ENCODE assay signal across 1 cellular context in the genomic region with DNA sequence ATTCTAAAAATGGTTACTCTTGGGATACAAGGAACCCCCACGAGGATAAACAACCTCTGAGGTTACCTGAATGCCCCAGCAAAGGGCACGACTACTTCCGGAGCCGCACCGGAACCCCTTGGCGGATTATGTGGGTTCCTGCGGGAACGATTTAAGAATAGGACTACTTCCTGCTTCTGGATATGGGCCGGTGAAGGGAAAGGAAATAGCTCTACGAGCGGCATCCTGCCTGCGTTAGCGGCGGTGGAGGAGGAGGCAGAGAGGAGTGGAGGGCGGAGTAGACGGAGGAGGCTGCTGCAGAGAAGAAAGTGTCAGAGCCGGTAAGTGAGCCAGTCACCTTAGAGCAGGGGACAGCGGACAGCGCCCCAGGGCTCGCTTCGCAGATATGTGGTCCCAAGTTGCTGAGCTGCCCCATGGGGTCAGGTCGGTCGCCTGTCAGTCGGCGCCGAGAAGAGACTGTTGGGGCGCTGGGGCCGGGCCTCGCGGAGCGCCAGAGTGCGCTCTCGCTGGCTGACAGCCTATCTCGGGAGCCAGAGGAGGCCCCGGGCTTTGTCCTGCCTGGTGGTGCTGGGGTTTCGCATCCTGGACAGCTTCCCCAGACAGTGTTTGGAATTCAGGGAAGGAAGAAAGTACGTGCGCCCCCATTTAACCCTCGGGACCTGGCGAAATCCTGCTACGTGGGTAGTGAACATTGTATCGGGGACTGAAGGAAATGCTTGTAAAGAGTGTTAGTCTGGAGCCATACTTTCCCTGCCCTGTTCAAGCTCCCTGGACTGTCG.
TF ChIP-seq lines count a peak whose summit lies in the region.

A gene with protein sequence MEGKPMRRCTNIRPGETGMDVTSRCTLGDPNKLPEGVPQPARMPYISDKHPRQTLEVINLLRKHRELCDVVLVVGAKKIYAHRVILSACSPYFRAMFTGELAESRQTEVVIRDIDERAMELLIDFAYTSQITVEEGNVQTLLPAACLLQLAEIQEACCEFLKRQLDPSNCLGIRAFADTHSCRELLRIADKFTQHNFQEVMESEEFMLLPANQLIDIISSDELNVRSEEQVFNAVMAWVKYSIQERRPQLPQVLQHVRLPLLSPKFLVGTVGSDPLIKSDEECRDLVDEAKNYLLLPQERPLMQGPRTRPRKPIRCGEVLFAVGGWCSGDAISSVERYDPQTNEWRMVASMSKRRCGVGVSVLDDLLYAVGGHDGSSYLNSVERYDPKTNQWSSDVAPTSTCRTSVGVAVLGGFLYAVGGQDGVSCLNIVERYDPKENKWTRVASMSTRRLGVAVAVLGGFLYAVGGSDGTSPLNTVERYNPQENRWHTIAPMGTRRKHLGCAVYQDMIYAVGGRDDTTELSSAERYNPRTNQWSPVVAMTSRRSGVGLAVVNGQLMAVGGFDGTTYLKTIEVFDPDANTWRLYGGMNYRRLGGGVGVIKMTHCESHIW (plus strand): TSS at position 223 of the 779 bp plus-strand sequence. CDS start 1,063 bp downstream, outside the sequence.

TF ChIP-seq in HepG2, 621 proteins besides CTCF, POLR2A, EP300 and RAD21 (continued from another document and continues in another):
- TF ChIP-seq NCOA2 (CRISPR knock-in tag; IDR thresholded peaks at IDR 0.05) (peak; percentile 17; the same call in 1 of the 2 replicates), MEF2D (CRISPR knock-in tag; IDR thresholded peaks at IDR 0.05) (peak; percentile 77), RFX5 (IDR thresholded peaks at IDR 0.05; ENCODE audit: low read depth, low read length) (no peak), ZIK1 (CRISPR knock-in tag; IDR thresholded peaks at IDR 0.05; ENCODE audit: borderline replicate concordance, low read depth) (no peak), ZNF747 (CRISPR knock-in tag; IDR thresholded peaks at IDR 0.05; ENCODE audit: borderline replicate concordance) (peak; percentile 50; the same call in 1 of the 2 replicates), GATAD2A (CRISPR knock-in tag; IDR thresholded peaks at IDR 0.05) (peak; percentile 82), ZNF558 (CRISPR knock-in tag; IDR thresholded peaks at IDR 0.05; ENCODE audit: borderline replicate concordance) (0 out of 2 replicates have a peak, but pooled peaks have one; percentile 58), REPIN1 (CRISPR knock-in tag; IDR thresholded peaks at IDR 0.05; ENCODE audit: borderline replicate concordance, low read depth) (peak; percentile 75; the same call in 1 of the 2 replicates), MTA1 (CRISPR knock-in tag; IDR thresholded peaks at IDR 0.05; ENCODE audit: borderline replicate concordance) (peak; percentile 29; the same call in 1 of the 2 replicates), TBX2 (CRISPR knock-in tag; IDR thresholded peaks at IDR 0.05; ENCODE audit: borderline replicate concordance) (peak; percentile 19; the same call in 1 of the 2 replicates), NR3C1 (CRISPR knock-in tag; IDR thresholded peaks at IDR 0.05) (no peak), ZSCAN12 (CRISPR knock-in tag; IDR thresholded peaks at IDR 0.05) (no peak), SP4 (CRISPR knock-in tag; IDR thresholded peaks at IDR 0.05) (peak; percentile 74), ZNF768 (CRISPR knock-in tag; IDR thresholded peaks at IDR 0.05) (peak; percentile 61; the same call in 1 of the 2 replicates), ZBTB8A (CRISPR knock-in tag; IDR thresholded peaks at IDR 0.05; ENCODE audit: borderline replicate concordance, low read depth) (no peak), ATF7 (IDR thresholded peaks at IDR 0.05) (no peak), ATF7 (CRISPR knock-in tag; IDR thresholded peaks at IDR 0.05) (no peak), ZBTB3 (CRISPR knock-in tag; IDR thresholded peaks at IDR 0.05; ENCODE audit: borderline replicate concordance, low read depth) (0 out of 2 replicates have a peak, but pooled peaks have one; percentile 81), WIZ (CRISPR knock-in tag; IDR thresholded peaks at IDR 0.05) (peak; percentile 86), ZNF331 (CRISPR knock-in tag; IDR thresholded peaks at IDR 0.05) (peak; percentile 89), STAT5B (CRISPR knock-in tag; IDR thresholded peaks at IDR 0.05) (no peak), THYN1 (CRISPR knock-in tag; IDR thresholded peaks at IDR 0.05; ENCODE audit: borderline replicate concordance, low read depth) (no peak), GATA4 (IDR thresholded peaks at IDR 0.05; ENCODE audit: borderline replicate concordance, low read depth) (no peak), ZNF660 (CRISPR knock-in tag; IDR thresholded peaks at IDR 0.05; ENCODE audit: borderline replicate concordance, low read depth) (no peak), TAF15 (IDR thresholded peaks at IDR 0.05; ENCODE audit: low read depth, low read length, poor library complexity, severe bottlenecking) (no peak), NBN (conservative IDR thresholded peaks at IDR 0.05) (no peak), ZNF598 (CRISPR knock-in tag; IDR thresholded peaks at IDR 0.05; ENCODE audit: borderline replicate concordance) (0 out of 2 replicates have a peak, but pooled peaks have one; percentile 47)
- TF ChIP-seq, protein P1, sequence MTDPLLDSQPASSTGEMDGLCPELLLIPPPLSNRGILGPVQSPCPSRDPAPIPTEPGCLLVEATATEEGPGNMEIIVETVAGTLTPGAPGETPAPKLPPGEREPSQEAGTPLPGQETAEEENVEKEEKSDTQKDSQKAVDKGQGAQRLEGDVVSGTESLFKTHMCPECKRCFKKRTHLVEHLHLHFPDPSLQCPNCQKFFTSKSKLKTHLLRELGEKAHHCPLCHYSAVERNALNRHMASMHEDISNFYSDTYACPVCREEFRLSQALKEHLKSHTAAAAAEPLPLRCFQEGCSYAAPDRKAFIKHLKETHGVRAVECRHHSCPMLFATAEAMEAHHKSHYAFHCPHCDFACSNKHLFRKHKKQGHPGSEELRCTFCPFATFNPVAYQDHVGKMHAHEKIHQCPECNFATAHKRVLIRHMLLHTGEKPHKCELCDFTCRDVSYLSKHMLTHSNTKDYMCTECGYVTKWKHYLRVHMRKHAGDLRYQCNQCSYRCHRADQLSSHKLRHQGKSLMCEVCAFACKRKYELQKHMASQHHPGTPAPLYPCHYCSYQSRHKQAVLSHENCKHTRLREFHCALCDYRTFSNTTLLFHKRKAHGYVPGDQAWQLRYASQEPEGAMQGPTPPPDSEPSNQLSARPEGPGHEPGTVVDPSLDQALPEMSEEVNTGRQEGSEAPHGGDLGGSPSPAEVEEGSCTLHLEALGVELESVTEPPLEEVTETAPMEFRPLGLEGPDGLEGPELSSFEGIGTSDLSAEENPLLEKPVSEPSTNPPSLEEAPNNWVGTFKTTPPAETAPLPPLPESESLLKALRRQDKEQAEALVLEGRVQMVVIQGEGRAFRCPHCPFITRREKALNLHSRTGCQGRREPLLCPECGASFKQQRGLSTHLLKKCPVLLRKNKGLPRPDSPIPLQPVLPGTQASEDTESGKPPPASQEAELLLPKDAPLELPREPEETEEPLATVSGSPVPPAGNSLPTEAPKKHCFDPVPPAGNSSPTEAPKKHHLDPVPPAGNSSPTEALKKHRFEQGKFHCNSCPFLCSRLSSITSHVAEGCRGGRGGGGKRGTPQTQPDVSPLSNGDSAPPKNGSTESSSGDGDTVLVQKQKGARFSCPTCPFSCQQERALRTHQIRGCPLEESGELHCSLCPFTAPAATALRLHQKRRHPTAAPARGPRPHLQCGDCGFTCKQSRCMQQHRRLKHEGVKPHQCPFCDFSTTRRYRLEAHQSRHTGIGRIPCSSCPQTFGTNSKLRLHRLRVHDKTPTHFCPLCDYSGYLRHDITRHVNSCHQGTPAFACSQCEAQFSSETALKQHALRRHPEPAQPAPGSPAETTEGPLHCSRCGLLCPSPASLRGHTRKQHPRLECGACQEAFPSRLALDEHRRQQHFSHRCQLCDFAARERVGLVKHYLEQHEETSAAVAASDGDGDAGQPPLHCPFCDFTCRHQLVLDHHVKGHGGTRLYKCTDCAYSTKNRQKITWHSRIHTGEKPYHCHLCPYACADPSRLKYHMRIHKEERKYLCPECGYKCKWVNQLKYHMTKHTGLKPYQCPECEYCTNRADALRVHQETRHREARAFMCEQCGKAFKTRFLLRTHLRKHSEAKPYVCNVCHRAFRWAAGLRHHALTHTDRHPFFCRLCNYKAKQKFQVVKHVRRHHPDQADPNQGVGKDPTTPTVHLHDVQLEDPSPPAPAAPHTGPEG (CRISPR knock-in tag; IDR thresholded peaks at IDR 0.05) = peak; percentile 63; the same call in 1 of the 2 replicates
- TF ChIP-seq, protein P2, sequence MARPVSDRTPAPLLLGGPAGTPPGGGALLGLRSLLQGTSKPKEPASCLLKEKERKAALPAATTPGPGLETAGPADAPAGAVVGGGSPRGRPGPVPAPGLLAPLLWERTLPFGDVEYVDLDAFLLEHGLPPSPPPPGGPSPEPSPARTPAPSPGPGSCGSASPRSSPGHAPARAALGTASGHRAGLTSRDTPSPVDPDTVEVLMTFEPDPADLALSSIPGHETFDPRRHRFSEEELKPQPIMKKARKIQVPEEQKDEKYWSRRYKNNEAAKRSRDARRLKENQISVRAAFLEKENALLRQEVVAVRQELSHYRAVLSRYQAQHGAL (CRISPR knock-in tag; IDR thresholded peaks at IDR 0.05; ENCODE audit: not compliant biosample characterization) = no peak
- TF ChIP-seq, protein P3, sequence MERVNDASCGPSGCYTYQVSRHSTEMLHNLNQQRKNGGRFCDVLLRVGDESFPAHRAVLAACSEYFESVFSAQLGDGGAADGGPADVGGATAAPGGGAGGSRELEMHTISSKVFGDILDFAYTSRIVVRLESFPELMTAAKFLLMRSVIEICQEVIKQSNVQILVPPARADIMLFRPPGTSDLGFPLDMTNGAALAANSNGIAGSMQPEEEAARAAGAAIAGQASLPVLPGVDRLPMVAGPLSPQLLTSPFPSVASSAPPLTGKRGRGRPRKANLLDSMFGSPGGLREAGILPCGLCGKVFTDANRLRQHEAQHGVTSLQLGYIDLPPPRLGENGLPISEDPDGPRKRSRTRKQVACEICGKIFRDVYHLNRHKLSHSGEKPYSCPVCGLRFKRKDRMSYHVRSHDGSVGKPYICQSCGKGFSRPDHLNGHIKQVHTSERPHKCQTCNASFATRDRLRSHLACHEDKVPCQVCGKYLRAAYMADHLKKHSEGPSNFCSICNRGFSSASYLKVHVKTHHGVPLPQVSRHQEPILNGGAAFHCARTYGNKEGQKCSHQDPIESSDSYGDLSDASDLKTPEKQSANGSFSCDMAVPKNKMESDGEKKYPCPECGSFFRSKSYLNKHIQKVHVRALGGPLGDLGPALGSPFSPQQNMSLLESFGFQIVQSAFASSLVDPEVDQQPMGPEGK (CRISPR knock-in tag; IDR thresholded peaks at IDR 0.05) = peak; percentile 54; the same call in 1 of the 2 replicates
- TF ChIP-seq, protein P4, sequence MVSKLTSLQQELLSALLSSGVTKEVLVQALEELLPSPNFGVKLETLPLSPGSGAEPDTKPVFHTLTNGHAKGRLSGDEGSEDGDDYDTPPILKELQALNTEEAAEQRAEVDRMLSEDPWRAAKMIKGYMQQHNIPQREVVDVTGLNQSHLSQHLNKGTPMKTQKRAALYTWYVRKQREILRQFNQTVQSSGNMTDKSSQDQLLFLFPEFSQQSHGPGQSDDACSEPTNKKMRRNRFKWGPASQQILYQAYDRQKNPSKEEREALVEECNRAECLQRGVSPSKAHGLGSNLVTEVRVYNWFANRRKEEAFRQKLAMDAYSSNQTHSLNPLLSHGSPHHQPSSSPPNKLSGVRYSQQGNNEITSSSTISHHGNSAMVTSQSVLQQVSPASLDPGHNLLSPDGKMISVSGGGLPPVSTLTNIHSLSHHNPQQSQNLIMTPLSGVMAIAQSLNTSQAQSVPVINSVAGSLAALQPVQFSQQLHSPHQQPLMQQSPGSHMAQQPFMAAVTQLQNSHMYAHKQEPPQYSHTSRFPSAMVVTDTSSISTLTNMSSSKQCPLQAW (CRISPR knock-in tag; IDR thresholded peaks at IDR 0.05) = peak; percentile 73
- TF ChIP-seq, protein P5, sequence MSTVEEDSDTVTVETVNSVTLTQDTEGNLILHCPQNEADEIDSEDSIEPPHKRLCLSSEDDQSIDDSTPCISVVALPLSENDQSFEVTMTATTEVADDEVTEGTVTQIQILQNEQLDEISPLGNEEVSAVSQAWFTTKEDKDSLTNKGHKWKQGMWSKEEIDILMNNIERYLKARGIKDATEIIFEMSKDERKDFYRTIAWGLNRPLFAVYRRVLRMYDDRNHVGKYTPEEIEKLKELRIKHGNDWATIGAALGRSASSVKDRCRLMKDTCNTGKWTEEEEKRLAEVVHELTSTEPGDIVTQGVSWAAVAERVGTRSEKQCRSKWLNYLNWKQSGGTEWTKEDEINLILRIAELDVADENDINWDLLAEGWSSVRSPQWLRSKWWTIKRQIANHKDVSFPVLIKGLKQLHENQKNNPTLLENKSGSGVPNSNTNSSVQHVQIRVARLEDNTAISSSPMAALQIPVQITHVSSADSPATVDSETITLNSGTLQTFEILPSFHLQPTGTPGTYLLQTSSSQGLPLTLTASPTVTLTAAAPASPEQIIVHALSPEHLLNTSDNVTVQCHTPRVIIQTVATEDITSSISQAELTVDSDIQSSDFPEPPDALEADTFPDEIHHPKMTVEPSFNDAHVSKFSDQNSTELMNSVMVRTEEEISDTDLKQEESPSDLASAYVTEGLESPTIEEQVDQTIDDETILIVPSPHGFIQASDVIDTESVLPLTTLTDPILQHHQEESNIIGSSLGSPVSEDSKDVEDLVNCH (CRISPR knock-in tag; IDR thresholded peaks at IDR 0.05) = no peak
- TF ChIP-seq, protein P6, sequence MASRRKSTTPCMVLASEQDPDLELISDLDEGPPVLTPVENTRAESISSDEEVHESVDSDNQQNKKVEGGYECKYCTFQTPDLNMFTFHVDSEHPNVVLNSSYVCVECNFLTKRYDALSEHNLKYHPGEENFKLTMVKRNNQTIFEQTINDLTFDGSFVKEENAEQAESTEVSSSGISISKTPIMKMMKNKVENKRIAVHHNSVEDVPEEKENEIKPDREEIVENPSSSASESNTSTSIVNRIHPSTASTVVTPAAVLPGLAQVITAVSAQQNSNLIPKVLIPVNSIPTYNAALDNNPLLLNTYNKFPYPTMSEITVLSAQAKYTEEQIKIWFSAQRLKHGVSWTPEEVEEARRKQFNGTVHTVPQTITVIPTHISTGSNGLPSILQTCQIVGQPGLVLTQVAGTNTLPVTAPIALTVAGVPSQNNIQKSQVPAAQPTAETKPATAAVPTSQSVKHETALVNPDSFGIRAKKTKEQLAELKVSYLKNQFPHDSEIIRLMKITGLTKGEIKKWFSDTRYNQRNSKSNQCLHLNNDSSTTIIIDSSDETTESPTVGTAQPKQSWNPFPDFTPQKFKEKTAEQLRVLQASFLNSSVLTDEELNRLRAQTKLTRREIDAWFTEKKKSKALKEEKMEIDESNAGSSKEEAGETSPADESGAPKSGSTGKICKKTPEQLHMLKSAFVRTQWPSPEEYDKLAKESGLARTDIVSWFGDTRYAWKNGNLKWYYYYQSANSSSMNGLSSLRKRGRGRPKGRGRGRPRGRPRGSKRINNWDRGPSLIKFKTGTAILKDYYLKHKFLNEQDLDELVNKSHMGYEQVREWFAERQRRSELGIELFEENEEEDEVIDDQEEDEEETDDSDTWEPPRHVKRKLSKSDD (CRISPR knock-in tag; IDR thresholded peaks at IDR 0.05; ENCODE audit: low read depth) = no peak; the same call in 1 of the 2 replicates
- TF ChIP-seq, protein P7, sequence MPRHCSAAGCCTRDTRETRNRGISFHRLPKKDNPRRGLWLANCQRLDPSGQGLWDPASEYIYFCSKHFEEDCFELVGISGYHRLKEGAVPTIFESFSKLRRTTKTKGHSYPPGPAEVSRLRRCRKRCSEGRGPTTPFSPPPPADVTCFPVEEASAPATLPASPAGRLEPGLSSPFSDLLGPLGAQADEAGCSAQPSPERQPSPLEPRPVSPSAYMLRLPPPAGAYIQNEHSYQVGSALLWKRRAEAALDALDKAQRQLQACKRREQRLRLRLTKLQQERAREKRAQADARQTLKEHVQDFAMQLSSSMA (CRISPR knock-in tag; IDR thresholded peaks at IDR 0.05) = peak; percentile 86
- TF ChIP-seq, protein P8, sequence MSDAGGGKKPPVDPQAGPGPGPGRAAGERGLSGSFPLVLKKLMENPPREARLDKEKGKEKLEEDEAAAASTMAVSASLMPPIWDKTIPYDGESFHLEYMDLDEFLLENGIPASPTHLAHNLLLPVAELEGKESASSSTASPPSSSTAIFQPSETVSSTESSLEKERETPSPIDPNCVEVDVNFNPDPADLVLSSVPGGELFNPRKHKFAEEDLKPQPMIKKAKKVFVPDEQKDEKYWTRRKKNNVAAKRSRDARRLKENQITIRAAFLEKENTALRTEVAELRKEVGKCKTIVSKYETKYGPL (CRISPR knock-in tag; IDR thresholded peaks at IDR 0.05) = no peak
